ENCODE assay signal across 18 cellular contexts in the genomic region with DNA sequence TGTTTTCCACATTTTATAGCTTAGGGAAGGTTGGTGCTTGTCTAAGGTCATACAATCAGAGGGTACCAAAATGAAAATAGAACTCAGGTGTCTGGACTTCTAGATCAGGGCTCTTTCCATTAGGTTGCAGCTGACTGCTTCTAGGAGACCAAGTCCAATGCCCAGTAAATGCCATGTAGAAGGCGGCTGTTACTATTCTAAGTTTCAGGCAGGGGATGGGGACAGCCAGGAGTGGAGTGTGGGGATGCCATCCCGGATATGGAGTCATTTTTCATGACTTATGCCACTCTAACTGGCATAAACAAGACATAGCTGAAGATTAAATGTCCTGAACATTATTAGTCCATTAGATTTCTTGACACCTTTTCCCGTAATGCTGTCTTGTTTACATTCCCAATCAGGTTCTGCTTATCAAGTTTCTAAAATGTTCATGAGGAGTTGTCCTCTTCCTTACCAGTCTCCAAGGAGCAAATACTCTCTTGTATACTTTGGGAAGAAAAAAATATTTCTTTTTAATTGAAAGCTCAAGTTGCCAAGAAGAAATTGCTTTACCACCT. TPM values are rescaled to one million over a fixed set of nuclear protein-coding genes. Genes with fewer than 3 reads are reported as not detected.
A peak's percentile ranks its signal among the peaks of the same experiment; 100 is the strongest.
DNase-seq lines count a peak whose midpoint lies in the region; ATAC-seq and TF ChIP-seq lines count a peak whose summit lies in the region.
"Had no signal": no experiment of that assay in that cellular context is flagged by ENCODE, and none has a peak within 500 bp of the region (broad histone marks: within the 10 kb centered on the region; RNA-seq: fewer than 3 reads in every experiment).

No MANE protein-coding gene starts in this region.

- TF ChIP-seq EP300 in gastroesophageal sphincter (IDR thresholded peaks at IDR 0.05): no peak

- H3K27ac ChIP-seq in heart right ventricle: peak overlapping the region in 6 of 10 donors; percentile 22 to 64 (median 46)
- H3K27ac ChIP-seq in gastroesophageal sphincter: peak overlapping the region in 3 of 4 donors; percentile 13 to 75 (median 21)
- H3K27ac ChIP-seq in gastrocnemius medialis: peak overlapping the region; percentile 96 to 100 (median 96)
- H3K27ac ChIP-seq in thoracic aorta: peak overlapping the region; percentile 84 to 95
- H3K27ac ChIP-seq: C4-2B, GM23248 had no signal

- H3K27me3 ChIP-seq in heart right ventricle (no peaks in the 10 kb centered on the region), gastroesophageal sphincter (no peaks in the 10 kb centered on the region), gastrocnemius medialis (no peaks in the 10 kb centered on the region), thoracic aorta (replicated peaks; ENCODE audit: insufficient read depth) (no peaks in the 10 kb centered on the region)

- DNase-seq in heart right ventricle (no peak), left cardiac atrium (no peak), gastrocnemius medialis (peak; percentile 81 to 83), thoracic aorta (ENCODE audit: low spot score) (no peak), erythroblast (lab: John Stamatoyannopoulos, UW) (no peak), NCI-H748 treated with DMSO at 0.1 percent for 48 hours (lab: John Stamatoyannopoulos, UW) (no peak)
- DNase-seq in activated T-cell treated with anti-CD3 and anti-CD28 coated beads, Interleukin-2, amount 50 U/mL, for 24 hours: no peak
- DNase-seq: ACHN; AML-193; Caco-2; CD4-positive, alpha-beta T cell; GM23248 had no signal

- H3K4me3 ChIP-seq in heart right ventricle (no peak overlapping the region), gastroesophageal sphincter (no peak overlapping the region), gastrocnemius medialis (no peak overlapping the region), thoracic aorta (no peak overlapping the region)
- H3K4me3 ChIP-seq: GM23248, HAP-1 had no signal

- TF ChIP-seq CTCF in heart right ventricle (IDR thresholded peaks at IDR 0.05) (no peak), gastroesophageal sphincter (IDR thresholded peaks at IDR 0.05) (no peak), gastrocnemius medialis (IDR thresholded peaks at IDR 0.05 in 4 of 5, conservative IDR thresholded peaks at IDR 0.05 in 1 of 5) (peak in 1 of 5 experiments; percentile 14), thoracic aorta (IDR thresholded peaks at IDR 0.05) (no peak)

- no peaks in the 10 kb centered on the region for H3K4me1 Mint-ChIP-seq in activated T-cell treated with anti-CD3 and anti-CD28 coated beads, Interleukin-2, amount 50 U/mL, for 24 hours (ENCODE audit: low read depth)

- H3K36me3 Mint-ChIP-seq in activated T-cell treated with anti-CD3 and anti-CD28 coated beads, Interleukin-2, amount 50 U/mL, for 24 hours (ENCODE audit: low read depth): no peaks in the 10 kb centered on the region

- TF ChIP-seq POLR2A in gastroesophageal sphincter (IDR thresholded peaks at IDR 0.05) (no peak), gastrocnemius medialis (IDR thresholded peaks at IDR 0.05) (peak in 1 of 2 donors; percentile 65), erythroblast (IDR thresholded peaks at IDR 0.05; ENCODE audit: low read length) (no peak)

- intact Hi-C loops in heart right ventricle (cut with DNase I) (loop anchor here in 5 of 10 donors (2.0 to 10.0 kb wide), 6 partner anchors 499 to 937 kb away; a partner anchor contains a TSS), left cardiac atrium (cut with DNase I) (loop anchor here in 1 of 2 donors (10.0 kb wide), 1 partner anchor 527 kb away; no protein-coding TSS in a partner anchor), gastrocnemius medialis (cut with DNase I; ENCODE audit: low total_unique reads) (loop anchor here (1.0 to 5.0 kb wide), 6 partner anchors 28 to 877 kb away; a partner anchor contains a TSS)

- H3K9me3 Mint-ChIP-seq in activated T-cell treated with anti-CD3 and anti-CD28 coated beads, Interleukin-2, amount 50 U/mL, for 24 hours: no peaks in the 10 kb centered on the region
- H3K9me3 Mint-ChIP-seq: CD4-positive, alpha-beta T cell had no signal

- H3K27ac Mint-ChIP-seq in activated T-cell treated with anti-CD3 and anti-CD28 coated beads, Interleukin-2, amount 50 U/mL, for 24 hours: no peak overlapping the region
- H3K27ac Mint-ChIP-seq: CD4-positive, alpha-beta T cell had no signal

- no peaks in the 10 kb centered on the region for H3K27me3 Mint-ChIP-seq in activated T-cell treated with anti-CD3 and anti-CD28 coated beads, Interleukin-2, amount 50 U/mL, for 24 hours

- 66 to 79% methylated on average over 3 of the region's 3 CpGs for WGBS in heart right ventricle, 2 donors
- WGBS in gastroesophageal sphincter (ENCODE audit: low coverage in 1 of 2), 2 donors: 74% methylated on average over 3 of the region's 3 CpGs; no CpG with 5 or more reads in 1 of the 2 donors

- H3K4me3 Mint-ChIP-seq in activated T-cell treated with anti-CD3 and anti-CD28 coated beads, Interleukin-2, amount 50 U/mL, for 24 hours: no peak overlapping the region
- H3K4me3 Mint-ChIP-seq: CD4-positive, alpha-beta T cell had no signal

- H3K4me1 ChIP-seq in heart right ventricle (peaks cover 0 to 25% (median 10%) of the 10 kb centered on the region in 9 donors), gastroesophageal sphincter (peaks cover 0 to 79% (median 2%) of the 10 kb centered on the region in 3 donors), gastrocnemius medialis (peaks cover 67 to 71% of the 10 kb centered on the region in 2 donors), thoracic aorta (ENCODE audit: control insufficient read depth in 1 of 2, low read depth in 2 of 2) (peaks cover 17 to 42% of the 10 kb centered on the region in 2 donors)
- H3K4me1 ChIP-seq: Caco-2, HAP-1 had no signal

- in situ Hi-C loops in gastrocnemius medialis (cut with MboI; ENCODE audit: low sequenced_read_pairs in 4 of 4): loop anchor here in 3 of 4 donors (10.0 to 25.0 kb wide), 6 partner anchors 287 to 937 kb away; a partner anchor contains a TSS

- H3K36me3 ChIP-seq in heart right ventricle: no peaks in the 10 kb centered on the region
- no peaks in the 10 kb centered on the region for H3K36me3 ChIP-seq in gastroesophageal sphincter
- no peaks in the 10 kb centered on the region for H3K36me3 ChIP-seq in gastrocnemius medialis
- no peaks in the 10 kb centered on the region for H3K36me3 ChIP-seq in thoracic aorta
- H3K36me3 ChIP-seq: HAP-1 had no signal

- ATAC-seq in heart right ventricle: peak in 4 of 8 donors; percentile 33 to 89 (median 80)
- no peak for ATAC-seq in left cardiac atrium
- no peak for ATAC-seq in gastroesophageal sphincter
- ATAC-seq in gastrocnemius medialis: peak; percentile 61 to 77
- no peak for ATAC-seq in thoracic aorta (ENCODE audit: insufficient number of reproducible peaks, low FRiP score, low read depth)
- ATAC-seq: HepG2 had no signal

- H3K9me3 ChIP-seq in heart right ventricle: no peaks in the 10 kb centered on the region
- H3K9me3 ChIP-seq in gastroesophageal sphincter: no peaks in the 10 kb centered on the region
- no peaks in the 10 kb centered on the region for H3K9me3 ChIP-seq in gastrocnemius medialis
- H3K9me3 ChIP-seq in thoracic aorta: no peaks in the 10 kb centered on the region
- H3K9me3 ChIP-seq: Caco-2, HAP-1 had no signal

RNA-seq across cellular contexts. Expression of a gene that starts 31.5 kb away (rescaled TPM):
- total RNA-seq in heart right ventricle (1 to 10 TPM in 1 of 10 donors, under 1 TPM in 7, not detected in 2; 0.25 to 2.3 (median 0.41) TPM), left cardiac atrium (under 1 TPM in 1 of 2 donors, not detected in 1; 0.77 TPM), gastroesophageal sphincter (under 1 TPM in 1 of 4 donors, not detected in 3; 0.47 TPM), gastrocnemius medialis (not detected), thoracic aorta (under 1 TPM in 1 of 2 donors, not detected in 1; 0.54 TPM)
- under 1 TPM; 0.07 to 0.22 TPM for polyA plus RNA-seq in heart right ventricle
- total RNA-seq: GM23248, H4 had no signal
- polyA plus RNA-seq: BJ, GM23248 had no signal

Comparison
In these comparisons a context has a peak if more than half of its experiments do, and no peak if none do; other contexts are left out.
1. ATAC-seq: peak in gastrocnemius medialis (2 of 2); none in left cardiac atrium (0 of 2), gastroesophageal sphincter (single experiment) and thoracic aorta (single experiment).
2. DNase-seq: peak in gastrocnemius medialis (2 of 2); none in heart right ventricle (0 of 2), left cardiac atrium (single experiment), thoracic aorta (single experiment), activated T-cell treated with anti-CD3 and anti-CD28 coated beads, Interleukin-2, amount 50 U/mL, for 24 hours (single experiment), erythroblast (0 of 2) and NCI-H748 treated with DMSO at 0.1 percent for 48 hours (single experiment).
3. H3K27ac ChIP-seq: peak in every context shown above with its lines; median percentile 96 in gastrocnemius medialis; 90 in thoracic aorta; 46 in heart right ventricle; 21 in gastroesophageal sphincter.